ENCODE assay signal across 8 cellular contexts in genomic region chr3:143972155-143972494, GRCh38. TPM values are rescaled to one million over a fixed set of nuclear protein-coding genes. Genes with fewer than 3 reads are reported as not detected.
DNase-seq lines count a peak whose midpoint lies in the region; ATAC-seq, FAIRE-seq and TF ChIP-seq lines count a peak whose summit lies in the region.

No MANE protein-coding gene starts in this region.

- TF ChIP-seq EP300 in esophagus muscularis mucosa (IDR thresholded peaks at IDR 0.05): no peak

- in situ Hi-C loops in GM13976 (cut with MboI; ENCODE audit: low sequenced_read_pairs, unreplicated experiment): no loop called here

- no peaks in the 10 kb centered on the region; the same call in 1 of the 2 replicates for H3K27me3 ChIP-seq in SJSA1 (replicated peaks)
- no peaks in the 10 kb centered on the region for H3K27me3 ChIP-seq in esophagus muscularis mucosa
- H3K27me3 ChIP-seq in neutrophil: no peaks in the 10 kb centered on the region

- H3K27ac ChIP-seq in SJSA1 (no peak overlapping the region), esophagus muscularis mucosa (replicated peaks in 1 of 4) (peak overlapping the region; percentile 95 to 97 (median 96)), neutrophil (peak overlapping the region; percentile 96)

- TF ChIP-seq CTCF in esophagus muscularis mucosa (IDR thresholded peaks at IDR 0.05) (no peak), neutrophil (IDR thresholded peaks at IDR 0.05) (no peak), GM13976 (IDR thresholded peaks at IDR 0.05; ENCODE audit: borderline replicate concordance, control extremely low read depth, extremely low read depth, insufficient read depth, missing control alignments) (no peak)

- no peak for TF ChIP-seq POLR2A in esophagus muscularis mucosa (IDR thresholded peaks at IDR 0.05; ENCODE audit: low read depth)

- DNase-seq in SJSA1 (ENCODE audit: low read depth in 1 of 2, low spot score in 2 of 2) (peak in 1 of 2 experiments; percentile 74), esophagus muscularis mucosa (ENCODE audit: extremely low spot score) (no peak), RPMI8226 (no peak), RCC 7860 (ENCODE audit: low spot score) (no peak), GM13976 (ENCODE audit: low spot score) (no peak)

- intact Hi-C loops in esophagus muscularis mucosa (cut with DNase I): no loop called here

- ATAC-seq in GM18868 (IDR thresholded peaks at IDR 0.05; ENCODE audit: unreplicated experiment): no peak

- no peak for FAIRE-seq in RCC 7860 (lab: Jason Lieb, UNC)

- peak overlapping the region; percentile 85; the same call in 1 of the 2 replicates for H3K4me3 ChIP-seq in GM08714 (ENCODE audit: low read length)
- H3K4me3 ChIP-seq in SJSA1: peak overlapping the region; percentile 55
- H3K4me3 ChIP-seq in esophagus muscularis mucosa: peak overlapping the region; percentile 67 to 89 (median 88)
- peak overlapping the region; percentile 92 to 98 for H3K4me3 ChIP-seq in neutrophil (ENCODE audit: low read depth in 1 of 2, low read length in 1 of 2)

- H3K9me3 ChIP-seq in SJSA1 (replicated peaks): no peaks in the 10 kb centered on the region
- H3K9me3 ChIP-seq in esophagus muscularis mucosa: no peaks in the 10 kb centered on the region
- H3K9me3 ChIP-seq in neutrophil: no peaks in the 10 kb centered on the region

- H3K4me1 ChIP-seq in SJSA1 (replicated peaks) (0 out of 2 replicates have a peak, but pooled peaks cover 5% of the 10 kb centered on the region), esophagus muscularis mucosa (peaks cover 0 to 37% (median 32%) of the 10 kb centered on the region in 4 donors), neutrophil (ENCODE audit: control insufficient read depth in 1 of 2, insufficient read depth in 1 of 2, low read depth in 1 of 2, low read length in 1 of 2) (peaks cover 41 to 45% of the 10 kb centered on the region in 2 experiments)

- no CpG with 5 or more reads among the region's 40 CpGs for WGBS in esophagus muscularis mucosa

- H3K36me3 ChIP-seq in SJSA1: no peaks in the 10 kb centered on the region
- no peaks in the 10 kb centered on the region for H3K36me3 ChIP-seq in esophagus muscularis mucosa
- no peaks in the 10 kb centered on the region for H3K36me3 ChIP-seq in neutrophil

RNA-seq across cellular contexts. Expression of gene DIPK2A, which starts 0.5 kb away (rescaled TPM):
- 6.3 and 23.2 TPM in 2 replicates for total RNA-seq in SJSA1 (2014; rRNA removed; shearing (Covaris generic))
- total RNA-seq in esophagus muscularis mucosa: 10 to 100 TPM; 38.8 to 68.6 (median 48.3) TPM
